In the genomic region with DNA sequence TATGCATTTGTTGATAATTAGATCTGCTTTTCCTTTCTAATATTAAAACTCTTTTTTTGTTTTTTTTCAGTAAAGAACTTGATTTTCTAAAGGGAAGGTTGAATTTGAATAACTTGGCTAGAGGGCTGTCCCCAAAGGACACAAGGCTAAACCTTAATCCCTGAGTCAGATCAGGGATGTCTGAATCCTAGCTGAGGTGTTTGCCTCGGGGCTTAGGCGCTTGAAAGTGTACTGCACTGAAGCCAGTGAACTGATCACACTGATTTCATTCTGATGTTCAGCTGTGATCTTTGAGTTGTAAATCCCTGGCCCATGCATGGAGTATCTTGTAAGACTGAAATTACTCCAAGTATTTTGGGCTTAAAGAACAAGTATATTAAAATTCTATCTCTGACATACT, we compare ENCODE assay signal across 22 cellular contexts. TPM values are rescaled to one million over a fixed set of nuclear protein-coding genes. Genes with fewer than 3 reads are reported as not detected.
A peak's percentile ranks its signal among the peaks of the same experiment; 100 is the strongest.
DNase-seq lines count a peak whose midpoint lies in the region; ATAC-seq, FAIRE-seq and TF ChIP-seq lines count a peak whose summit lies in the region.
"Had no signal": no experiment of that assay in that cellular context is flagged by ENCODE, and none has a peak within 500 bp of the region (broad histone marks: within the 10 kb centered on the region; RNA-seq: fewer than 3 reads in every experiment).

No MANE protein-coding gene starts in this region.

- H3K4me3 ChIP-seq in epithelial cell of esophagus (ENCODE audit: low read length) (no peak overlapping the region), keratinocyte (ENCODE audit: control insufficient read depth in 2 of 3, extremely low read depth in 1 of 3, insufficient read depth in 2 of 3, low read depth in 1 of 3, low read length in 3 of 3) (no peak overlapping the region), left ventricle myocardium inferior (no peak overlapping the region)
- H3K4me3 ChIP-seq: GM12878, GM23248 had no signal

- no peaks in the 10 kb centered on the region for H4K20me1 ChIP-seq in keratinocyte (ENCODE audit: control insufficient read depth, extremely low read depth, insufficient read depth, low read length)

- no peak overlapping the region for H3K4me2 ChIP-seq in keratinocyte (ENCODE audit: control insufficient read depth, extremely low read depth, insufficient read depth, low read depth, low read length)

- dilution Hi-C loops in keratinocyte (cut with MboI; ENCODE audit: extremely low pct_ligation_motif_present, low sequenced_read_pairs) = no loop called here

- no peak overlapping the region for H3K27ac ChIP-seq in keratinocyte (ENCODE audit: control insufficient read depth, insufficient read depth, low read length)
- H3K27ac ChIP-seq in left ventricle myocardium inferior (replicated peaks) = no peak overlapping the region
- H3K27ac ChIP-seq: GM23248 had no signal

- no peak overlapping the region for H2AFZ ChIP-seq in keratinocyte (ENCODE audit: control insufficient read depth, low read length)
- H2AFZ ChIP-seq: GM23248 had no signal

- intact Hi-C loops in left ventricle myocardium inferior (cut with micrococcal nuclease) = no loop called here

- H3K4me1 Mint-ChIP-seq in progenitor cell of endocrine pancreas (ENCODE audit: low read depth) = peaks cover 13% of the 10 kb centered on the region

- DNase-seq in GM19239 (ENCODE audit: insufficient read length, low spot score) (no peak), NCI-H82 treated with DMSO at 0.1 percent for 48 hours (lab: John Stamatoyannopoulos, UW; ENCODE audit: unreplicated experiment) (peak; percentile 6), epithelial cell of esophagus (ENCODE audit: low read depth) (peak; percentile 42), keratinocyte (ENCODE audit: low read depth, low spot score) (no peak), left ventricle myocardium inferior (no peak), progenitor cell of endocrine pancreas (ENCODE audit: low spot score, unreplicated experiment) (no peak), NCI-H1092 treated with DMSO at 0.1 percent for 48 hours (lab: John Stamatoyannopoulos, UW) (no peak)
- DNase-seq: C1 segment of cervical spinal cord; Calu3; CD4-positive, alpha-beta memory T cell; COR-L47; DMS 273 treated with DMSO at 0.1 percent for 48 hours; DMS79; EL; GDM1; GM23248; H7 had no signal

- peaks cover 28% of the 10 kb centered on the region for H3K36me3 Mint-ChIP-seq in progenitor cell of endocrine pancreas (ENCODE audit: insufficient read depth)

- H3K9me3 Mint-ChIP-seq in progenitor cell of endocrine pancreas (ENCODE audit: low read depth) = no peaks in the 10 kb centered on the region
- H3K9me3 Mint-ChIP-seq: CD4-positive, alpha-beta memory T cell had no signal

- no peak overlapping the region for H3K27ac Mint-ChIP-seq in progenitor cell of endocrine pancreas
- H3K27ac Mint-ChIP-seq: CD4-positive, alpha-beta memory T cell had no signal

- H3K9me1 ChIP-seq in keratinocyte (ENCODE audit: control insufficient read depth, extremely low read depth, insufficient read depth, low read length) = no peaks in the 10 kb centered on the region

- no peak overlapping the region for H3K9ac ChIP-seq in keratinocyte (ENCODE audit: control insufficient read depth, extremely low read depth, insufficient read depth, low read length)
- H3K9ac ChIP-seq: GM23248 had no signal

- FAIRE-seq in GM19239 (lab: Jason Lieb, UNC) (peak; percentile 4), keratinocyte (lab: Jason Lieb, UNC) (peak; percentile 17)
- FAIRE-seq: GM12878, GM18507, H1 had no signal

- no peaks in the 10 kb centered on the region for H3K79me2 ChIP-seq in keratinocyte (ENCODE audit: control insufficient read depth, insufficient read depth, low read length)

- H3K27me3 ChIP-seq in keratinocyte (ENCODE audit: control insufficient read depth, extremely low read depth, insufficient read depth, low read length) (no peaks in the 10 kb centered on the region), left ventricle myocardium inferior (ENCODE audit: low read depth) (no peaks in the 10 kb centered on the region)

- H3K4me1 ChIP-seq in keratinocyte (ENCODE audit: control insufficient read depth, extremely low read depth, insufficient read depth, low read length) (no peaks in the 10 kb centered on the region), left ventricle myocardium inferior (no peaks in the 10 kb centered on the region)

- no peaks in the 10 kb centered on the region for H3K9me3 ChIP-seq in keratinocyte (ENCODE audit: control insufficient read depth, low read depth, low read length)
- H3K9me3 ChIP-seq in left ventricle myocardium inferior (replicated peaks) = no peaks in the 10 kb centered on the region

- no peak overlapping the region for H3K4me3 Mint-ChIP-seq in progenitor cell of endocrine pancreas (ENCODE audit: low read depth)
- H3K4me3 Mint-ChIP-seq: CD4-positive, alpha-beta memory T cell had no signal

- no peak for ATAC-seq in HG03280 (IDR thresholded peaks at IDR 0.05; ENCODE audit: unreplicated experiment)
- ATAC-seq: GM12878, HCT116 had no signal

- H3K36me3 ChIP-seq in keratinocyte (ENCODE audit: control insufficient read depth in 2 of 2, extremely low read depth in 1 of 2, insufficient read depth in 2 of 2, low read length in 2 of 2) (peaks cover 5 to 16% of the 10 kb centered on the region in 2 experiments), left ventricle myocardium inferior (peaks cover 89% of the 10 kb centered on the region)

- TF ChIP-seq CTCF in epithelial cell of esophagus (IDR thresholded peaks at IDR 0.05; ENCODE audit: insufficient read depth, low read depth, low read length, missing control alignments) = no peak
- TF ChIP-seq CTCF in keratinocyte (optimal IDR thresholded peaks at IDR 0.05 in 1 of 3, IDR thresholded peaks at IDR 0.05 in 1 of 3, conservative IDR thresholded peaks at IDR 0.05 in 1 of 3; ENCODE audit: extremely low read depth in 1 of 3, insufficient read depth in 2 of 3, low read length in 3 of 3) = no peak
- no peak for TF ChIP-seq CTCF in left ventricle myocardium inferior (IDR thresholded peaks at IDR 0.05; ENCODE audit: borderline replicate concordance)
- no peak for TF ChIP-seq CTCF in progenitor cell of endocrine pancreas (IDR thresholded peaks at IDR 0.05; ENCODE audit: unreplicated experiment)

- H3K27me3 Mint-ChIP-seq in progenitor cell of endocrine pancreas = no peaks in the 10 kb centered on the region
- H3K27me3 Mint-ChIP-seq: CD4-positive, alpha-beta memory T cell had no signal

RNA-seq across cellular contexts. Expression of gene MTR, which starts 42.8 kb away (rescaled TPM):
- 9.9 to 14.3 TPM (median 12.3 TPM) in 3 replicates for polyA plus RNA-seq in keratinocyte
- polyA plus RNA-seq in keratinocyte (2011; ENCODE audit: low read depth) = 3.8 TPM
- polyA plus RNA-seq in keratinocyte (2011; cell fraction: cytosol; rRNA removed) = 4.8 and 8.4 TPM in 2 replicates
- polyA plus RNA-seq in keratinocyte (2011; cell fraction: nucleus; rRNA removed) = 23.2 and 25.3 TPM in 2 replicates
- polyA plus RNA-seq in keratinocyte (2012; ENCODE audit: low replicate concordance) = 4.6 and 12.3 TPM in 2 replicates
- polyA minus RNA-seq in keratinocyte = 9.4 to 42.8 TPM (median 16.3 TPM) in 3 replicates
- polyA minus RNA-seq in keratinocyte (2011; cell fraction: cytosol; rRNA and poly(A)+ RNA removed) = 7.5 TPM
- 19.4 and 60.6 TPM in 2 replicates for polyA minus RNA-seq in keratinocyte (2011; cell fraction: nucleus; rRNA and poly(A)+ RNA removed)
- total RNA-seq in left ventricle myocardium inferior (47.6 TPM), progenitor cell of endocrine pancreas (29.7 and 32.3 TPM in 2 replicates)

Comparison
In these comparisons a context has a peak if more than half of its experiments do, and no peak if none do; other contexts are left out.
1. DNase-seq: peak in NCI-H82 treated with DMSO at 0.1 percent for 48 hours (single experiment) and epithelial cell of esophagus (single experiment); none in GM19239 (single experiment), keratinocyte (single experiment), left ventricle myocardium inferior (single experiment), progenitor cell of endocrine pancreas (single experiment) and NCI-H1092 treated with DMSO at 0.1 percent for 48 hours (single experiment).